4 cellular contexts compared by ENCODE assay signal in the genomic region with DNA sequence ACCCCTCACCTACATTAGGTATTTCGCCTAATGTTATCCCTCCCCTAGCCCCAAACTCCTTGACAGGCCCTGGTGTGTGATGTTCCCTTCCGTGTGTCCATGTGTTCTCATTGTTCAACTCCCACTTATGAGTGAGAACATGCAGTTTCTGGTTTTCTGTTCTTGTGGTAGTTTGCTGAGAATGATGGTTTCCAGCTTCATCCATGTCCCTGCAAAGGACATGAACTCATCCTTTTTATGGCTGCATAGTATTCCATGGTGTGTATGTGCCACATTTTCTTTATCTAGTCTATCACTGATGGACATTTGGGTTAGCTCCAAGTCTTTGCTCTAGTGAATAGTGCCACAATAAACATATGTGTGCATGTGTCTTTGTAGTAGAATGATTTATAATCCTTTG. TPM values are rescaled to one million over a fixed set of nuclear protein-coding genes. Genes with fewer than 3 reads are reported as not detected.
"Had no signal": no experiment of that assay in that cellular context is flagged by ENCODE, and none has a peak within 500 bp of the region (broad histone marks: within the 10 kb centered on the region; RNA-seq: fewer than 3 reads in every experiment).

No MANE protein-coding gene starts in this region.

RNA-seq across cellular contexts. Expression of a gene that starts 14.4 kb away (rescaled TPM):
- total RNA-seq: LHCN-M2, M059J, MCF 10A, NCI-H460 had no signal

RNA-seq across cellular contexts. Expression of a gene that starts 46.4 kb away (rescaled TPM):
- total RNA-seq: LHCN-M2, MCF 10A had no signal
